In the genomic region with DNA sequence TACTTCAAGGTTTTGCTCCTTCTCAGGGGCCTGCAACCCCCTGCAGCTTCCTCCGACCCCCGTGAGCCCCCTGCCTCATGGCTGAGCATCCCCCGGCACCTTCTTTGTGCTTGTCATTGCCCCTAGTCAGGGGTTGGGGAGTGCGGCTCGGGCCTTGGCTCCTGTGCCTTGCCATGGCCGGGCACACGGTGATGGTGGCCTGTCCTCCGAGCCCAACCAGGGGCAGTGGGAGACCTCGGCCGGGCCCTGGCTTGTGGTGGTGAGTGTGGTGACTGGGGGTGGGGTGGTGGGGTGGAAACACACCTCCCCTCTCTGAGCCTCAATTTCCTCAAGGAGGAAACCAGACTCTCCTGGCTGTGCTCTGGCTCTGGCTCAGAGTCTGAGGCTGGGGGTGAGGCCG, we compare ENCODE assay signal across 21 cellular contexts. TPM values are rescaled to one million over a fixed set of nuclear protein-coding genes. Genes with fewer than 3 reads are reported as not detected.
DNase-seq lines count a peak whose midpoint lies in the region; ATAC-seq, FAIRE-seq and TF ChIP-seq lines count a peak whose summit lies in the region.
"Had no signal": no experiment of that assay in that cellular context is flagged by ENCODE, and none has a peak within 500 bp of the region (broad histone marks: within the 10 kb centered on the region; RNA-seq: fewer than 3 reads in every experiment).

No MANE protein-coding gene starts in this region.

- CTCF ChIA-PET in SK-N-SH (lab: Yijun Ruan, JAX): interaction anchor here (0.8 to 3.9 kb wide), 4 partner anchors 8 to 183 kb away, joined by 3 to 27 read pairs (median 9); no protein-coding TSS in a partner anchor
- CTCF ChIA-PET in H1 (lab: Charles Lee; ENCODE audit: partially characterized antibody): interaction anchor here (0.6 to 2.0 kb wide), 12 partner anchors 10 to 182 kb away, joined by 3 to 6 read pairs (median 4); no protein-coding TSS in a partner anchor
- CTCF ChIA-PET in mammary epithelial cell (lab: Charles Lee; ENCODE audit: low non-redundant PET): no interaction called here

- peak overlapping the region; percentile 27; the same call in 1 of the 2 replicates for H2BK12ac ChIP-seq in H1 (ENCODE audit: low read depth, low read length)
- H2BK12ac ChIP-seq in neuronal stem cell (ENCODE audit: low read length): no peak overlapping the region

- H3K4me2 ChIP-seq in SK-N-SH: no peak overlapping the region
- peak overlapping the region in 6 of 11 experiments; percentile 20 to 93 (median 40); a peak in 9 of 22 replicates for H3K4me2 ChIP-seq in BLaER1 treated with 17β-estradiol and CSF1 and Interleukin-3, amounts not matched to agents 10 nM and 100 nM
- H3K4me2 ChIP-seq in H1 (ENCODE audit: insufficient read depth in 1 of 2, low read depth in 2 of 2, low read length in 2 of 2): no peak overlapping the region
- no peak overlapping the region for H3K4me2 ChIP-seq in neuronal stem cell (ENCODE audit: insufficient read depth, low read length, poor library complexity, severe bottlenecking)
- no peak overlapping the region for H3K4me2 ChIP-seq in mammary epithelial cell (ENCODE audit: insufficient read depth, low read depth, low read length)
- H3K4me2 ChIP-seq: KMS-11 had no signal

- H3K36me3 ChIP-seq in SK-N-SH (replicated peaks in 1 of 2; ENCODE audit: control insufficient read depth in 1 of 2, insufficient read depth in 2 of 2, low read length in 1 of 2): no peaks in the 10 kb centered on the region
- no peaks in the 10 kb centered on the region for H3K36me3 ChIP-seq in BLaER1 treated with 17β-estradiol and CSF1 and Interleukin-3, amounts not matched to agents 10 nM and 100 nM
- no peaks in the 10 kb centered on the region for H3K36me3 ChIP-seq in H1 (ENCODE audit: control insufficient read depth in 2 of 4, insufficient read depth in 4 of 4, low read length in 3 of 4)
- H3K36me3 ChIP-seq in neuronal stem cell (replicated peaks in 1 of 2; ENCODE audit: control insufficient read depth in 2 of 2, insufficient read depth in 2 of 2, low read length in 2 of 2): no peaks in the 10 kb centered on the region
- no peaks in the 10 kb centered on the region for H3K36me3 ChIP-seq in mammary epithelial cell (ENCODE audit: insufficient read depth, low read length)

- H3K4me1 ChIP-seq in SK-N-SH (ENCODE audit: control insufficient read depth in 1 of 2, insufficient read depth in 2 of 2, low read depth in 1 of 2, low read length in 1 of 2): no peaks in the 10 kb centered on the region; a peak in 1 of 4 replicates
- peaks cover 33 to 93% (median 70%) of the 10 kb centered on the region in 10 experiments for H3K4me1 ChIP-seq in BLaER1 treated with 17β-estradiol and CSF1 and Interleukin-3, amounts not matched to agents 10 nM and 100 nM
- H3K4me1 ChIP-seq in H1 (replicated peaks in 1 of 4; ENCODE audit: control insufficient read depth in 3 of 4, insufficient read depth in 4 of 4, low read length in 3 of 4): peaks cover 0 to 27% (median 10%) of the 10 kb centered on the region in 4 experiments; a peak in 6 of 7 replicates
- H3K4me1 ChIP-seq in neuronal stem cell (ENCODE audit: control insufficient read depth in 2 of 2, insufficient read depth in 1 of 2, low read depth in 1 of 2, low read length in 2 of 2): peaks cover 8 to 13% of the 10 kb centered on the region in 2 donors
- no peaks in the 10 kb centered on the region for H3K4me1 ChIP-seq in mammary epithelial cell (ENCODE audit: insufficient read depth, low read length)

- FAIRE-seq in H1 (lab: Jason Lieb, UNC): no peak
- FAIRE-seq: GM12891 had no signal

- H4K20me1 ChIP-seq in SK-N-SH (ENCODE audit: insufficient read depth) (no peaks in the 10 kb centered on the region), H1 (replicated peaks in 1 of 2; ENCODE audit: control insufficient read depth in 1 of 2, insufficient read depth in 2 of 2, low read length in 2 of 2) (no peaks in the 10 kb centered on the region), mammary epithelial cell (ENCODE audit: insufficient read depth, low read length) (no peaks in the 10 kb centered on the region)
- H4K20me1 ChIP-seq in BLaER1 treated with 17β-estradiol and CSF1 and Interleukin-3, amounts not matched to agents 10 nM and 100 nM: peaks cover 0 to 26% (median 0%) of the 10 kb centered on the region in 11 experiments; a peak in 4 of 22 replicates

- H3K79me2 ChIP-seq in SK-N-SH (ENCODE audit: insufficient read depth): no peaks in the 10 kb centered on the region
- no peaks in the 10 kb centered on the region for H3K79me2 ChIP-seq in H1 (ENCODE audit: control insufficient read depth in 1 of 2, insufficient read depth in 2 of 2, low read length in 2 of 2)
- no peaks in the 10 kb centered on the region for H3K79me2 ChIP-seq in mammary epithelial cell (ENCODE audit: insufficient read depth, low read length)

- no TSS peak for BruUV-seq in mammary epithelial cell (replicated peaks; lab: Mats Ljungman, UMichigan)

- H3K4me3 ChIP-seq in SK-N-SH (ENCODE audit: low read depth in 2 of 2, low read length in 1 of 2) (no peak overlapping the region), H1 (ENCODE audit: extremely low read depth in 1 of 4, insufficient read depth in 2 of 4, low read depth in 3 of 4, low read length in 4 of 4) (no peak overlapping the region), neuronal stem cell (ENCODE audit: low read length in 2 of 2) (no peak overlapping the region), mammary epithelial cell (replicated peaks in 1 of 3; ENCODE audit: insufficient read depth in 1 of 3, low read depth in 2 of 3, low read length in 3 of 3) (no peak overlapping the region)
- no peak overlapping the region for H3K4me3 ChIP-seq in BLaER1 treated with 17β-estradiol and CSF1 and Interleukin-3, amounts not matched to agents 10 nM and 100 nM

- no peaks in the 10 kb centered on the region for H3K27me3 ChIP-seq in SK-N-SH (ENCODE audit: insufficient read depth)
- peaks cover 0 to 31% (median 0%) of the 10 kb centered on the region in 11 experiments; a peak in 8 of 22 replicates for H3K27me3 ChIP-seq in BLaER1 treated with 17β-estradiol and CSF1 and Interleukin-3, amounts not matched to agents 10 nM and 100 nM
- H3K27me3 ChIP-seq in H1 (replicated peaks in 1 of 4; ENCODE audit: control insufficient read depth in 3 of 4, extremely low read depth in 1 of 4, insufficient read depth in 3 of 4, low read length in 3 of 4): no peaks in the 10 kb centered on the region
- H3K27me3 ChIP-seq in neuronal stem cell (ENCODE audit: control insufficient read depth in 3 of 3, insufficient read depth in 3 of 3, low read depth in 1 of 3, low read length in 3 of 3): peaks cover 0 to 36% (median 0%) of the 10 kb centered on the region in 3 experiments
- H3K27me3 ChIP-seq in mammary epithelial cell (ENCODE audit: insufficient read depth, low read length): peaks cover 3% of the 10 kb centered on the region

- H3K18ac ChIP-seq in H1 (ENCODE audit: extremely low read depth, low read length) (no peak overlapping the region), neuronal stem cell (ENCODE audit: low read length) (no peak overlapping the region)

- intact Hi-C loops in mammary epithelial cell (cut with micrococcal nuclease): no loop called here

- H2AFZ ChIP-seq in SK-N-SH (ENCODE audit: low read depth): no peak overlapping the region
- H2AFZ ChIP-seq in H1 (ENCODE audit: low read length): no peak overlapping the region
- no peak overlapping the region for H2AFZ ChIP-seq in neuronal stem cell (ENCODE audit: low read length)
- H2AFZ ChIP-seq in mammary epithelial cell (ENCODE audit: low read depth, low read length): no peak overlapping the region

- H3K14ac ChIP-seq in H1 (ENCODE audit: insufficient read length) (no peak overlapping the region), neuronal stem cell (ENCODE audit: low read length) (no peak overlapping the region)

- no peaks in the 10 kb centered on the region; the same call in 1 of the 2 replicates for H3K23me2 ChIP-seq in H1 (ENCODE audit: low read depth, low read length)

- no peak overlapping the region for H2BK15ac ChIP-seq in H1 (ENCODE audit: low read length)
- peak overlapping the region; percentile 94 for H2BK15ac ChIP-seq in neuronal stem cell (ENCODE audit: low read length)

- H3K23ac ChIP-seq in H1 (ENCODE audit: insufficient read length) (no peak overlapping the region), neuronal stem cell (ENCODE audit: low read depth, low read length, poor library complexity) (peak overlapping the region; percentile 43)

- H3K9me3 ChIP-seq in SK-N-SH (no peaks in the 10 kb centered on the region), H1 (ENCODE audit: insufficient read depth in 2 of 2, low read depth in 1 of 2, low read length in 1 of 2) (no peaks in the 10 kb centered on the region), neuronal stem cell (replicated peaks in 1 of 2; ENCODE audit: control insufficient read depth in 2 of 2, insufficient read depth in 1 of 2, low read depth in 1 of 2, low read length in 2 of 2) (no peaks in the 10 kb centered on the region), mammary epithelial cell (replicated peaks; ENCODE audit: insufficient read depth, low read length) (no peaks in the 10 kb centered on the region)
- no peaks in the 10 kb centered on the region for H3K9me3 ChIP-seq in BLaER1 treated with 17β-estradiol and CSF1 and Interleukin-3, amounts not matched to agents 10 nM and 100 nM (replicated peaks in 1 of 11)

- H3K27ac ChIP-seq in SK-N-SH (ENCODE audit: low read depth in 2 of 2, low read length in 1 of 2) (no peak overlapping the region), H1 (ENCODE audit: low read depth, low read length) (no peak overlapping the region), neuronal stem cell (replicated peaks; ENCODE audit: low read length) (no peak overlapping the region), mammary epithelial cell (ENCODE audit: insufficient read depth, low read depth, low read length) (no peak overlapping the region)
- no peak overlapping the region for H3K27ac ChIP-seq in BLaER1 treated with 17β-estradiol and CSF1 and Interleukin-3, amounts not matched to agents 10 nM and 100 nM
- H3K27ac ChIP-seq: 22Rv1, KMS-11, RWPE1 had no signal

- H4K8ac ChIP-seq in H1 (ENCODE audit: extremely low read depth, insufficient read depth, low read length): no peak overlapping the region; the same call in 1 of the 2 replicates
- peak overlapping the region; percentile 17 for H4K8ac ChIP-seq in neuronal stem cell (ENCODE audit: low read depth, low read length)

- no peak overlapping the region for H3K56ac ChIP-seq in H1 (replicated peaks; ENCODE audit: insufficient read length, low read depth, low read length)

- no peaks in the 10 kb centered on the region for H3K9me2 ChIP-seq in SK-N-SH

- TF ChIP-seq POLR2A in H1 (IDR thresholded peaks at IDR 0.05; ENCODE audit: control extremely low read depth in 1 of 2, low read depth in 2 of 2, low read length in 2 of 2): no peak

- H3K9ac ChIP-seq in SK-N-SH: no peak overlapping the region
- H3K9ac ChIP-seq in BLaER1 treated with 17β-estradiol and CSF1 and Interleukin-3, amounts not matched to agents 10 nM and 100 nM: no peak overlapping the region
- no peak overlapping the region for H3K9ac ChIP-seq in H1 (replicated peaks in 1 of 4; ENCODE audit: extremely low read depth in 1 of 4, low read depth in 3 of 4, low read length in 3 of 4)
- no peak overlapping the region for H3K9ac ChIP-seq in neuronal stem cell (ENCODE audit: low read depth, low read length, poor library complexity)
- no peak overlapping the region for H3K9ac ChIP-seq in mammary epithelial cell (ENCODE audit: insufficient read depth, low read length)
- H3K9ac ChIP-seq: KMS-11 had no signal

- H2BK5ac ChIP-seq in H1 (ENCODE audit: low read depth, low read length) (no peak overlapping the region), neuronal stem cell (ENCODE audit: low read length) (no peak overlapping the region)

- no peak for TF ChIP-seq RAD21 in SK-N-SH (IDR thresholded peaks at IDR 0.05; ENCODE audit: low read length)
- TF ChIP-seq RAD21 in H1 (IDR thresholded peaks at IDR 0.05 in 1 of 2, conservative IDR thresholded peaks at IDR 0.05 in 1 of 2; ENCODE audit: low read depth in 2 of 2, low read length in 2 of 2): no peak

- H3K79me1 ChIP-seq in H1 (ENCODE audit: low read depth, low read length) (no peaks in the 10 kb centered on the region), neuronal stem cell (ENCODE audit: low read depth, low read length) (peaks cover 3% of the 10 kb centered on the region)

- in situ Hi-C loops in mammary epithelial cell (cut with MboI; ENCODE audit: low sequenced_read_pairs in 2 of 2): no loop called here

- dilution Hi-C loops in mammary epithelial cell (cut with HindIII; ENCODE audit: low sequenced_read_pairs): no loop called here

- no peaks in the 10 kb centered on the region for H3F3A ChIP-seq in SK-N-SH (replicated peaks; ENCODE audit: insufficient read depth)

- TF ChIP-seq CTCF in SK-N-SH (IDR thresholded peaks at IDR 0.05): no peak
- TF ChIP-seq CTCF in H1 (IDR thresholded peaks at IDR 0.05; ENCODE audit: control extremely low read depth in 1 of 3, insufficient read depth in 1 of 3, low read depth in 1 of 3, low read length in 3 of 3): no peak
- no peak for TF ChIP-seq CTCF in mammary epithelial cell (conservative IDR thresholded peaks at IDR 0.05 in 1 of 2, IDR thresholded peaks at IDR 0.05 in 1 of 2; ENCODE audit: extremely low read depth in 1 of 2, insufficient read depth in 1 of 2, low read depth in 1 of 2, low read length in 2 of 2)

- WGBS in SK-N-SH (ENCODE audit: low lambda C conversion rate): 49% methylated on average over 4 of the region's 11 CpGs
- 89% methylated on average over 10 of the region's 11 CpGs; no CpG with 5 or more reads in 1 of the 2 experiments for WGBS in H1 (ENCODE audit: extremely low coverage in 1 of 2, insufficient coverage in 1 of 2, insufficient read length in 1 of 2, insufficient replicate concordance in 2 of 2, low coverage in 1 of 2, low lambda C conversion rate in 2 of 2, missing lambda C conversion rate in 1 of 2), 2 experiments
- no CpG with 5 or more reads among the region's 11 CpGs for WGBS in neuronal stem cell (ENCODE audit: extremely low coverage in 2 of 2, insufficient read length in 2 of 2, insufficient replicate concordance in 1 of 2), 2 donors
- WGBS in mammary epithelial cell (ENCODE audit: low coverage, missing lambda C conversion rate): 100% methylated on average over 1 of the region's 11 CpGs

- H2BK20ac ChIP-seq in H1 (ENCODE audit: low read length): no peak overlapping the region

- H3K4ac ChIP-seq in H1 (replicated peaks; ENCODE audit: insufficient read length, low read depth, low read length): no peak overlapping the region
- no peak overlapping the region for H3K4ac ChIP-seq in neuronal stem cell (ENCODE audit: low read length)

- H4K5ac ChIP-seq in H1 (ENCODE audit: insufficient read length, low read depth, low read length): no peak overlapping the region

- no peak overlapping the region for H2BK120ac ChIP-seq in H1 (replicated peaks; ENCODE audit: low read depth, low read length)
- H2BK120ac ChIP-seq in neuronal stem cell (ENCODE audit: low read depth, low read length): no peak overlapping the region

- POLR2A ChIA-PET in SK-N-SH (lab: Yijun Ruan, JAX) (no interaction called here), H1 (lab: Charles Lee; ENCODE audit: partially characterized antibody) (interaction anchor here (1.0 to 1.6 kb wide), 2 partner anchors 160 to 165 kb away, joined by 3 to 4 read pairs; no protein-coding TSS in a partner anchor)

- H2AK5ac ChIP-seq in H1 (ENCODE audit: low read depth, low read length) (no peak overlapping the region), neuronal stem cell (ENCODE audit: low read depth, low read length) (peak overlapping the region; percentile 84)

- TF ChIP-seq EP300 in SK-N-SH (IDR thresholded peaks at IDR 0.05; ENCODE audit: borderline replicate concordance in 1 of 2, low read depth in 1 of 2, low read length in 1 of 2) (no peak), H1 (IDR thresholded peaks at IDR 0.05; ENCODE audit: borderline replicate concordance in 1 of 2, low read depth in 2 of 2, low read length in 2 of 2) (no peak)

- DNase-seq in SK-N-SH: peak; percentile 23
- DNase-seq in H1 (ENCODE audit: low read depth in 1 of 2, low spot score in 2 of 2): no peak
- DNase-seq in neuronal stem cell (ENCODE audit: low spot score): no peak
- no peak for DNase-seq in H4 (ENCODE audit: low spot score)
- DNase-seq in mammary epithelial cell: no peak
- no peak for DNase-seq in NCI-H1694 treated with DMSO at 0.1 percent for 48 hours (lab: John Stamatoyannopoulos, UW)
- DNase-seq: C1 segment of cervical spinal cord, DMS 273 treated with DMSO at 0.1 percent for 48 hours, GDM1, GOT3, NCI-H1436, NCI-H2081, NCI-H748 treated with DMSO at 0.1 percent for 48 hours had no signal

- H4K91ac ChIP-seq in H1 (replicated peaks; ENCODE audit: insufficient read length, low read length) (no peak overlapping the region), neuronal stem cell (ENCODE audit: low read depth, low read length, poor library complexity) (no peak overlapping the region)

- ATAC-seq in SK-N-SH treated with all-trans-retinoic acid at 6 μM for 48 hours: no peak

RNA-seq across cellular contexts. Expression of a gene that starts 1.5 kb away (rescaled TPM):
- not detected in 2 replicates for polyA plus RNA-seq in SK-N-SH (2012; rRNA removed)
- not detected in 2 replicates for polyA plus RNA-seq in SK-N-SH (2012; cell fraction: cytosol; rRNA removed)
- polyA plus RNA-seq in SK-N-SH (2012; cell fraction: nucleus; rRNA removed): not detected in 2 replicates
- not detected in 2 replicates for total RNA-seq in H1 (2021; fragmentation: NEBNext Ultra II Directional; extraction: Animal tissue kit (Norgen Biotek cat#: 25700))
- polyA plus RNA-seq in H1 (2011; rRNA removed): not detected in 2 replicates
- polyA plus RNA-seq in H1 (2011; cell fraction: cytosol; rRNA removed): not detected
- not detected for polyA plus RNA-seq in H1 (2011; cell fraction: nucleus; rRNA removed)
- polyA plus RNA-seq in H1 (2012, experiment 1 of 2): not detected in 4 replicates
- not detected for polyA plus RNA-seq in H1 (2012, experiment 2 of 2)
- polyA plus RNA-seq in H1 (2013, experiment 1 of 2): not detected
- polyA plus RNA-seq in H1 (2013, experiment 2 of 2): not detected
- not detected in 2 replicates for polyA minus RNA-seq in H1 (2011; rRNA and poly(A)+ RNA removed)
- not detected for polyA minus RNA-seq in H1 (2011; cell fraction: cytosol; rRNA and poly(A)+ RNA removed)
- not detected for polyA minus RNA-seq in H1 (2011; cell fraction: nucleus; rRNA and poly(A)+ RNA removed)
- polyA plus RNA-seq in neuronal stem cell (2013, experiment 1 of 2): not detected
- polyA plus RNA-seq in neuronal stem cell (2013, experiment 2 of 2): not detected
- total RNA-seq in H4 (2014; rRNA removed; shearing (Covaris generic)): not detected in 2 replicates
- not detected for total RNA-seq in mammary epithelial cell
- not detected for polyA plus RNA-seq in mammary epithelial cell
- not detected for polyA minus RNA-seq in mammary epithelial cell
- total RNA-seq: M059J, NCI-H460 had no signal

RNA-seq across cellular contexts. Expression of a gene that starts 12.1 kb away (rescaled TPM):
- polyA plus RNA-seq in SK-N-SH (2012; rRNA removed): not detected in 2 replicates
- polyA plus RNA-seq in SK-N-SH (2012; cell fraction: cytosol; rRNA removed): not detected in 2 replicates
- polyA plus RNA-seq in SK-N-SH (2012; cell fraction: nucleus; rRNA removed): not detected in 2 replicates
- total RNA-seq in H1 (2021; fragmentation: NEBNext Ultra II Directional; extraction: Animal tissue kit (Norgen Biotek cat#: 25700)): not detected in 2 replicates
- not detected in 2 replicates for polyA plus RNA-seq in H1 (2011; rRNA removed)
- not detected for polyA plus RNA-seq in H1 (2011; cell fraction: cytosol; rRNA removed)
- not detected for polyA plus RNA-seq in H1 (2011; cell fraction: nucleus; rRNA removed)
- polyA plus RNA-seq in H1 (2012, experiment 1 of 2): not detected in 4 replicates
- polyA plus RNA-seq in H1 (2012, experiment 2 of 2): not detected
- 0.04 TPM for polyA plus RNA-seq in H1 (2013, experiment 1 of 2)
- not detected for polyA plus RNA-seq in H1 (2013, experiment 2 of 2)
- not detected in 2 replicates for polyA minus RNA-seq in H1 (2011; rRNA and poly(A)+ RNA removed)
- not detected for polyA minus RNA-seq in H1 (2011; cell fraction: cytosol; rRNA and poly(A)+ RNA removed)
- polyA minus RNA-seq in H1 (2011; cell fraction: nucleus; rRNA and poly(A)+ RNA removed): not detected
- polyA plus RNA-seq in neuronal stem cell (2013, experiment 1 of 2): not detected
- not detected for polyA plus RNA-seq in neuronal stem cell (2013, experiment 2 of 2)
- not detected in 2 replicates for total RNA-seq in H4 (2014; rRNA removed; shearing (Covaris generic))
- total RNA-seq in mammary epithelial cell: under 1 TPM in 1 of 2 donors, not detected in 1; 0.83 TPM
- polyA plus RNA-seq in mammary epithelial cell: not detected
- polyA minus RNA-seq in mammary epithelial cell: not detected
- total RNA-seq: M059J, NCI-H460 had no signal

RNA-seq across cellular contexts. Expression of a gene that starts 55.0 kb away (rescaled TPM):
- 7.8 and 10.9 TPM in 2 replicates for polyA plus RNA-seq in SK-N-SH (2012; rRNA removed)
- 2.7 and 4.3 TPM in 2 replicates for polyA plus RNA-seq in SK-N-SH (2012; cell fraction: cytosol; rRNA removed)
- polyA plus RNA-seq in SK-N-SH (2012; cell fraction: nucleus; rRNA removed): 39.6 and 46.8 TPM in 2 replicates
- 7.9 and 9.9 TPM in 2 replicates for total RNA-seq in H1 (2021; fragmentation: NEBNext Ultra II Directional; extraction: Animal tissue kit (Norgen Biotek cat#: 25700))
- 3.4 and 6.0 TPM in 2 replicates for polyA plus RNA-seq in H1 (2011; rRNA removed)
- 5.8 TPM for polyA plus RNA-seq in H1 (2011; cell fraction: cytosol; rRNA removed)
- 19.5 TPM for polyA plus RNA-seq in H1 (2011; cell fraction: nucleus; rRNA removed)
- 3.8 to 7.3 TPM (median 6.6 TPM) in 4 replicates for polyA plus RNA-seq in H1 (2012, experiment 1 of 2)
- polyA plus RNA-seq in H1 (2012, experiment 2 of 2): 4.9 TPM
- 3.3 TPM for polyA plus RNA-seq in H1 (2013, experiment 1 of 2)
- polyA plus RNA-seq in H1 (2013, experiment 2 of 2): 2.9 TPM
- polyA minus RNA-seq in H1 (2011; rRNA and poly(A)+ RNA removed): 4.3 and 5.5 TPM in 2 replicates
- 9.7 TPM for polyA minus RNA-seq in H1 (2011; cell fraction: cytosol; rRNA and poly(A)+ RNA removed)
- 13.0 TPM for polyA minus RNA-seq in H1 (2011; cell fraction: nucleus; rRNA and poly(A)+ RNA removed)
- polyA plus RNA-seq in neuronal stem cell (2013, experiment 1 of 2): 9.5 TPM
- 9.7 TPM for polyA plus RNA-seq in neuronal stem cell (2013, experiment 2 of 2)
- 9.2 and 12.7 TPM in 2 replicates for total RNA-seq in H4 (2014; rRNA removed; shearing (Covaris generic))
- 10 to 100 TPM; 24.8 to 35.7 TPM for total RNA-seq in mammary epithelial cell
- polyA plus RNA-seq in mammary epithelial cell: 16.2 TPM
- polyA minus RNA-seq in mammary epithelial cell: 11.9 TPM

Comparison
In these comparisons a context has a peak if more than half of its experiments do, and no peak if none do; other contexts are left out.
1. H3K4me2 ChIP-seq: peak in BLaER1 treated with 17β-estradiol and CSF1 and Interleukin-3, amounts not matched to agents 10 nM and 100 nM (6 of 11); none in SK-N-SH (single experiment), H1 (0 of 2), neuronal stem cell (single experiment) and mammary epithelial cell (single experiment).